ENCODE assay signal across 23 cellular contexts in genomic region chr5:34057118-34057517, GRCh38.
"Had no signal": no experiment of that assay in that cellular context is flagged by ENCODE, and none has a peak within 500 bp of the region (broad histone marks: within the 10 kb centered on the region; RNA-seq: fewer than 3 reads in every experiment).

No MANE protein-coding gene starts in this region.

- ATAC-seq: effector memory CD8-positive, alpha-beta T cell; gastrocnemius medialis; heart right ventricle; left cardiac atrium; lower lobe of right lung; sciatic nerve had no signal

- H3K36me3 ChIP-seq: gastrocnemius medialis, left ventricle myocardium inferior, lower lobe of right lung, prostate gland, tibial artery, upper lobe of left lung, uterus had no signal

- H3K27me3 Mint-ChIP-seq: effector memory CD8-positive, alpha-beta T cell; memory B cell had no signal

- H3K9me3 ChIP-seq: esophagus muscularis mucosa, gastrocnemius medialis, heart right ventricle, left ventricle myocardium inferior, lower lobe of right lung, prostate gland, tibial artery, upper lobe of left lung, uterus had no signal

- H3K27ac Mint-ChIP-seq: effector memory CD8-positive, alpha-beta T cell; memory B cell had no signal

- H3K27ac ChIP-seq: epithelial cell of prostate, esophagus muscularis mucosa, gastrocnemius medialis, heart right ventricle, left ventricle myocardium inferior, lower lobe of right lung, parathyroid adenoma, prostate gland, tibial artery, upper lobe of left lung, uterus had no signal

- H3K4me1 ChIP-seq: lower lobe of right lung, parathyroid adenoma, prostate gland, upper lobe of left lung, uterus had no signal

- H3K4me3 Mint-ChIP-seq: effector memory CD8-positive, alpha-beta T cell; memory B cell; nephron had no signal

- H3K9ac ChIP-seq: parathyroid adenoma had no signal

- H3K27me3 ChIP-seq: esophagus muscularis mucosa, gastrocnemius medialis, heart right ventricle, tibial artery, upper lobe of left lung, uterus had no signal

- H3K4me3 ChIP-seq: esophagus muscularis mucosa, gastrocnemius medialis, heart right ventricle, left ventricle myocardium inferior, lower lobe of right lung, prostate gland, skin epidermis, tibial artery, upper lobe of left lung, uterus had no signal

- DNase-seq: effector memory CD8-positive, alpha-beta T cell; gastrocnemius medialis; heart right ventricle; hypothalamus; left cardiac atrium; left ventricle myocardium inferior; lower lobe of right lung; midbrain; occipital lobe; retina; stimulated activated CD4-positive, alpha-beta T cell treated with anti-CD3 and anti-CD28 coated beads, Interleukin-12 subunit alpha, Interleukin-12 subunit beta, amount 100 ng/mL, for 4 hours; stimulated activated naive CD4-positive, alpha-beta T cell treated with Interleukin-2 at 50 U/mL for 16 hours; tibial artery; upper lobe of left lung; uterus had no signal

- H3K4me1 Mint-ChIP-seq: memory B cell had no signal

- H2AFZ ChIP-seq: parathyroid adenoma had no signal

- H3K9me3 Mint-ChIP-seq: effector memory CD8-positive, alpha-beta T cell had no signal
